11 cellular contexts compared by ENCODE assay signal in genomic region chr6:53301801-53302537, GRCh38. TPM values are rescaled to one million over a fixed set of nuclear protein-coding genes. Genes with fewer than 3 reads are reported as not detected.
DNase-seq lines count a peak whose midpoint lies in the region; ATAC-seq, FAIRE-seq and TF ChIP-seq lines count a peak whose summit lies in the region.
"Had no signal": no experiment of that assay in that cellular context is flagged by ENCODE, and none has a peak within 500 bp of the region (broad histone marks: within the 10 kb centered on the region; RNA-seq: fewer than 3 reads in every experiment).

No MANE protein-coding gene starts in this region.

- H3K36me3 ChIP-seq in gastroesophageal sphincter (no peaks in the 10 kb centered on the region), skeletal muscle tissue (ENCODE audit: control insufficient read depth in 3 of 3, insufficient read depth in 3 of 3, low read length in 3 of 3) (no peaks in the 10 kb centered on the region)

- DNase-seq in activated CD4-positive, alpha-beta memory T cell treated with anti-CD3 and anti-CD28 coated beads for 36 hours: no peak
- DNase-seq in GM13977 (ENCODE audit: low spot score): no peak
- DNase-seq in H54 (ENCODE audit: insufficient read length, low spot score): no peak
- DNase-seq: NCI-H1436 treated with DMSO at 0.1 percent for 48 hours had no signal

- WGBS in gastroesophageal sphincter (ENCODE audit: low coverage in 1 of 2), 2 donors: 60 to 85% methylated on average over 4 to 7 of the region's 7 CpGs

- ATAC-seq in gastroesophageal sphincter (no peak), GM19463 (IDR thresholded peaks at IDR 0.05; ENCODE audit: unreplicated experiment) (no peak), GM19397 (IDR thresholded peaks at IDR 0.05; ENCODE audit: unreplicated experiment) (no peak)

- no peaks in the 10 kb centered on the region for H3K9me3 Mint-ChIP-seq in IgD-negative memory B cell
- H3K9me3 Mint-ChIP-seq in activated CD4-positive, alpha-beta memory T cell treated with anti-CD3 and anti-CD28 coated beads for 36 hours: no peaks in the 10 kb centered on the region
- H3K9me3 Mint-ChIP-seq: neural crest cell had no signal

- intact Hi-C loops in activated CD4-positive, alpha-beta memory T cell treated with anti-CD3 and anti-CD28 coated beads for 36 hours (cut with micrococcal nuclease): loop anchor here (1.0 to 10.0 kb wide), 3 partner anchors 11 to 307 kb away; partner anchors contain the start of gene GSTA4

- POLR2A ChIA-PET in activated CD4-positive, alpha-beta memory T cell treated with anti-CD3 and anti-CD28 coated beads for 36 hours (lab: Charles Lee): interaction anchor here (0.7 to 2.8 kb wide), 9 partner anchors 14 to 58 kb away, joined by 3 to 9 read pairs (median 4); partner anchors contain the start of gene ELOVL5

- no peak for FAIRE-seq in H54 (lab: Jason Lieb, UNC)
- FAIRE-seq: colon had no signal

- peaks cover 19 to 71% (median 22%) of the 10 kb centered on the region in 3 donors for H3K4me1 ChIP-seq in gastroesophageal sphincter
- H3K4me1 ChIP-seq in skeletal muscle tissue (ENCODE audit: control insufficient read depth in 3 of 3, insufficient read depth in 3 of 3, low read length in 3 of 3): peaks cover 17 to 23% (median 18%) of the 10 kb centered on the region in 3 donors

- peak overlapping the region; percentile 24 to 62 (median 38) for H3K27ac ChIP-seq in gastroesophageal sphincter
- peak overlapping the region; percentile 68 for H3K27ac ChIP-seq in skeletal muscle tissue (ENCODE audit: low read depth, low read length)

- TF ChIP-seq CTCF in gastroesophageal sphincter (IDR thresholded peaks at IDR 0.05) (no peak), GM13977 (IDR thresholded peaks at IDR 0.05; ENCODE audit: extremely low read depth, insufficient read depth, missing control alignments) (no peak)

- H3K27me3 ChIP-seq in gastroesophageal sphincter (no peaks in the 10 kb centered on the region), skeletal muscle tissue (ENCODE audit: control insufficient read depth in 3 of 3, insufficient read depth in 3 of 3, low read length in 3 of 3) (no peaks in the 10 kb centered on the region)

- no peak for TF ChIP-seq POLR2A in gastroesophageal sphincter (IDR thresholded peaks at IDR 0.05)
- no peak for TF ChIP-seq POLR2A in H54 (IDR thresholded peaks at IDR 0.05; ENCODE audit: low read depth, low read length)

- in situ Hi-C loops in GM13977 (cut with MboI; ENCODE audit: low pct_unique_long_range_greater_than_20kb, low sequenced_read_pairs, unreplicated experiment): no loop called here

- H3K9ac ChIP-seq in skeletal muscle tissue (ENCODE audit: low read depth in 1 of 3, low read length in 3 of 3): no peak overlapping the region

- H3K27me3 Mint-ChIP-seq in IgD-negative memory B cell: no peaks in the 10 kb centered on the region
- H3K27me3 Mint-ChIP-seq in activated CD4-positive, alpha-beta memory T cell treated with anti-CD3 and anti-CD28 coated beads for 36 hours: no peaks in the 10 kb centered on the region

- peaks cover 70 to 74% (median 71%) of the 10 kb centered on the region in 3 donors for H3K4me1 Mint-ChIP-seq in IgD-negative memory B cell
- H3K4me1 Mint-ChIP-seq in activated CD4-positive, alpha-beta memory T cell treated with anti-CD3 and anti-CD28 coated beads for 36 hours (ENCODE audit: low read depth): peaks cover 81% of the 10 kb centered on the region

- no peaks in the 10 kb centered on the region for H3K9me3 ChIP-seq in gastroesophageal sphincter
- H3K9me3 ChIP-seq in skeletal muscle tissue (ENCODE audit: control insufficient read depth in 3 of 3, low read length in 3 of 3): no peaks in the 10 kb centered on the region

- H3K4me3 ChIP-seq in gastroesophageal sphincter (no peak overlapping the region), skeletal muscle tissue (ENCODE audit: low read length in 3 of 3) (no peak overlapping the region)

- CTCF ChIA-PET in activated CD4-positive, alpha-beta memory T cell treated with anti-CD3 and anti-CD28 coated beads for 36 hours (lab: Charles Lee): interaction anchor here (0.6 to 1.7 kb wide), 8 partner anchors 8 to 182 kb away, joined by 3 to 8 read pairs (median 4); no protein-coding TSS in a partner anchor

- no peak for TF ChIP-seq EP300 in gastroesophageal sphincter (IDR thresholded peaks at IDR 0.05)

- H3K27ac Mint-ChIP-seq in IgD-negative memory B cell: peak overlapping the region; percentile 66 to 89 (median 83)
- peak overlapping the region; percentile 90 for H3K27ac Mint-ChIP-seq in activated CD4-positive, alpha-beta memory T cell treated with anti-CD3 and anti-CD28 coated beads for 36 hours

- peak overlapping the region in 3 of 4 donors; percentile 19 to 80 (median 31) for H3K4me3 Mint-ChIP-seq in IgD-negative memory B cell
- H3K4me3 Mint-ChIP-seq in activated CD4-positive, alpha-beta memory T cell treated with anti-CD3 and anti-CD28 coated beads for 36 hours: peak overlapping the region; percentile 45
- H3K4me3 Mint-ChIP-seq: neural crest cell had no signal

- no peaks in the 10 kb centered on the region for H3K36me3 Mint-ChIP-seq in IgD-negative memory B cell
- peaks cover 4% of the 10 kb centered on the region for H3K36me3 Mint-ChIP-seq in activated CD4-positive, alpha-beta memory T cell treated with anti-CD3 and anti-CD28 coated beads for 36 hours

RNA-seq across cellular contexts. Expression of gene ELOVL5, which starts 46.8 kb away (rescaled TPM):
- 156 TPM for polyA plus RNA-seq in IgD-negative memory B cell
- total RNA-seq in activated CD4-positive, alpha-beta memory T cell treated with anti-CD3 and anti-CD28 coated beads for 36 hours: 100 to 1,000 TPM; 112 to 121 TPM
- total RNA-seq in gastroesophageal sphincter (10 to 100 TPM; 51.5 to 94.6 (median 64.6) TPM), skeletal muscle tissue (30.3 TPM)
